In genomic region chr14:57871487-57872080, GRCh38 we compare ENCODE assay signal across 9 cellular contexts. TPM values are rescaled to one million over a fixed set of nuclear protein-coding genes. Genes with fewer than 3 reads are reported as not detected.
DNase-seq lines count a peak whose midpoint lies in the region; ATAC-seq and TF ChIP-seq lines count a peak whose summit lies in the region.
"Had no signal": no experiment of that assay in that cellular context is flagged by ENCODE, and none has a peak within 500 bp of the region (broad histone marks: within the 10 kb centered on the region; RNA-seq: fewer than 3 reads in every experiment).

No MANE protein-coding gene starts in this region.

- peaks cover 4% of the 10 kb centered on the region for H3K27me3 Mint-ChIP-seq in neural progenitor cell (ENCODE audit: insufficient read depth, low read depth)

- ATAC-seq in HG02852 (IDR thresholded peaks at IDR 0.05; ENCODE audit: unreplicated experiment) = peak; percentile 81
- no peak for ATAC-seq in GM19467 (IDR thresholded peaks at IDR 0.05; ENCODE audit: unreplicated experiment)
- no peak for ATAC-seq in GM21360 (IDR thresholded peaks at IDR 0.05; ENCODE audit: unreplicated experiment)

- TF ChIP-seq CTCF in A673 (conservative IDR thresholded peaks at IDR 0.05; ENCODE audit: low read depth, low read length) = peak; percentile 91
- peak; percentile 87 for TF ChIP-seq CTCF in neural progenitor cell (IDR thresholded peaks at IDR 0.05)

- POLR2A ChIA-PET in A673 (lab: Charles Lee; ENCODE audit: low non-redundant PET) = no interaction called here

- H3K79me2 ChIP-seq in neural progenitor cell (ENCODE audit: low read depth) = no peaks in the 10 kb centered on the region

- intact Hi-C loops in A673 (cut with micrococcal nuclease; ENCODE audit: unreplicated experiment) = loop anchor here (2.0 to 5.0 kb wide), 3 partner anchors 201 to 384 kb away; no protein-coding TSS in a partner anchor

- H3K9me3 ChIP-seq in A673 (ENCODE audit: low read depth, low read length, poor library complexity, severe bottlenecking) (no peaks in the 10 kb centered on the region), neural progenitor cell (ENCODE audit: low read depth) (no peaks in the 10 kb centered on the region)

- CTCF ChIA-PET in A673 (lab: Charles Lee) = interaction anchor here (1.1 to 1.3 kb wide), 2 partner anchors 179 to 384 kb away, joined by 3 to 10 read pairs; no protein-coding TSS in a partner anchor

- H3K36me3 ChIP-seq in A673 (ENCODE audit: insufficient read depth, low read length, poor library complexity, severe bottlenecking) (no peaks in the 10 kb centered on the region), neural progenitor cell (no peaks in the 10 kb centered on the region)

- peaks cover under 1% of the 10 kb centered on the region for H3K4me1 Mint-ChIP-seq in neural progenitor cell
- H3K4me1 Mint-ChIP-seq: IgD-negative memory B cell had no signal

- H3K36me3 Mint-ChIP-seq in neural progenitor cell = no peaks in the 10 kb centered on the region
- H3K36me3 Mint-ChIP-seq: IgD-negative memory B cell had no signal

- H3K4me3 ChIP-seq in A673 (ENCODE audit: low read depth, low read length, poor library complexity, severe bottlenecking) (no peak overlapping the region), neural progenitor cell (no peak overlapping the region)

- H3F3A ChIP-seq in neural progenitor cell (ENCODE audit: low read depth) = peaks cover 12% of the 10 kb centered on the region

- H3K9ac ChIP-seq in neural progenitor cell = no peak overlapping the region

- DNase-seq in A673 (ENCODE audit: low spot score) (peak; percentile 90), GM03348 (ENCODE audit: low spot score) (peak; percentile 81), NCI-H526 treated with DMSO at 0.1 percent for 48 hours (lab: John Stamatoyannopoulos, UW) (peak; percentile 51), dermis blood vessel endothelial cell (peak; percentile 70), neural progenitor cell (ENCODE audit: low spot score) (peak; percentile 75)

- no peak overlapping the region for H3K27ac Mint-ChIP-seq in neural progenitor cell
- H3K27ac Mint-ChIP-seq: IgD-negative memory B cell had no signal

- no peak overlapping the region for H2AFZ ChIP-seq in neural progenitor cell (replicated peaks)

- no peak overlapping the region for H3K27ac ChIP-seq in A673 (ENCODE audit: low read depth, low read length, poor library complexity, severe bottlenecking)
- no peak overlapping the region for H3K27ac ChIP-seq in neural progenitor cell

- no peak overlapping the region for H3K4me2 ChIP-seq in neural progenitor cell

- H3K4me3 Mint-ChIP-seq in neural progenitor cell = no peak overlapping the region
- H3K4me3 Mint-ChIP-seq: IgD-negative memory B cell had no signal

- no TSS peak for BruUV-seq in A673 (replicated peaks; lab: Mats Ljungman, UMichigan)

- H3K9me3 Mint-ChIP-seq in neural progenitor cell = no peaks in the 10 kb centered on the region
- H3K9me3 Mint-ChIP-seq: IgD-negative memory B cell had no signal

- peaks cover 14% of the 10 kb centered on the region for H3K4me1 ChIP-seq in A673 (ENCODE audit: insufficient read depth, low read length, poor library complexity, severe bottlenecking)
- H3K4me1 ChIP-seq in neural progenitor cell = peaks cover 19% of the 10 kb centered on the region

- peaks cover 1% of the 10 kb centered on the region for H4K20me1 ChIP-seq in neural progenitor cell (ENCODE audit: low read depth)

- no peaks in the 10 kb centered on the region for H3K27me3 ChIP-seq in A673 (replicated peaks; ENCODE audit: insufficient read depth, low read depth, low read length, poor library complexity)
- H3K27me3 ChIP-seq in neural progenitor cell = peaks cover 7% of the 10 kb centered on the region

RNA-seq across cellular contexts. Expression of gene SLC35F4, which starts 5.7 kb away (rescaled TPM):
- total RNA-seq in A673 (2021) (0.59 TPM in 1 of 2 replicates, not detected in the other), dermis blood vessel endothelial cell (not detected in 2 replicates), neural progenitor cell (ENCODE audit: low replicate concordance) (not detected in 2 replicates)
